Comparison of ENCODE assay signal across 8 cellular contexts in the genomic region with DNA sequence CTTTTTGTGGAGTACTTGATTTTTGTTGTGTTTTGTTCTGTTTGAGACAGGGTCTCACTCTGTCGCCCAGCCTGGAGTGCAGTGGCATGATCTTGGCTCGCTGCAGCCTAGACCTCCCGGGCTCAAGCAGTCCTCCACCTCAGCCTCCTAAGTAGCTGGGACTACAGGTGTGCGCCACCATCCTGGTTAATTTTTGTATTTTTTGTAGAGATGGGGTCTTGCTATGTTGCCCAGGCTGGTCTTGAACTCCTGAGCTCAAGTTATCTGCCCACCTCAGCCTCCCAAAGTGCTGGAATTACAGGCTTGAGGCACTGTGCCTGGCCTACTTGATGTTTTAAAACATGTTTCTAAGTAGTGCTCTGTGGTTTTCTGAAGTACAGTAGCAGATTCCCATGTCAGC. TPM values are rescaled to one million over a fixed set of nuclear protein-coding genes. Genes with fewer than 3 reads are reported as not detected.
DNase-seq lines count a peak whose midpoint lies in the region; ATAC-seq and TF ChIP-seq lines count a peak whose summit lies in the region.
"Not testable (repeated sequence)": the region's sequence is repeated elsewhere in the genome, so short reads cannot be mapped to it uniquely, and the experiment has no call there.

No MANE protein-coding gene starts in this region.

- not testable (repeated sequence) for TF ChIP-seq CTCF in C4-2B (conservative IDR thresholded peaks at IDR 0.05); PC-9 (conservative IDR thresholded peaks at IDR 0.05); WTC11 (IDR thresholded peaks at IDR 0.05); left lung (IDR thresholded peaks at IDR 0.05); neutrophil (IDR thresholded peaks at IDR 0.05)

- peaks cover 15% of the 10 kb centered on the region; the same call in 1 of the 2 replicates for H4K20me1 ChIP-seq in PC-9 (ENCODE audit: insufficient read depth)

- not testable (repeated sequence) for H2AFZ ChIP-seq in PC-9

- POLR2A ChIA-PET in PC-9 (lab: Charles Lee; ENCODE audit: unreplicated experiment); WTC11 (lab: Charles Lee); activated CD8-positive, alpha-beta T cell treated with anti-CD3 and anti-CD28 coated beads, Interleukin-2, amount 10 ng/mL, durations not matched to agents 7 days and 5 days (lab: Charles Lee): not testable (repeated sequence)

- H3K27me3 Mint-ChIP-seq in WTC11 (ENCODE audit: low read depth); activated CD8-positive, alpha-beta T cell treated with anti-CD3 and anti-CD28 coated beads, Interleukin-2, amount 10 ng/mL, durations not matched to agents 7 days and 5 days (ENCODE audit: low read depth); activated naive CD4-positive, alpha-beta T cell treated with anti-CD3 and anti-CD28 coated beads, Interleukin-2, amount 10 ng/mL, durations not matched to agents 7 days and 5 days; central memory CD8-positive, alpha-beta T cell: not testable (repeated sequence)

- H3K4me3 ChIP-seq in PC-9; left lung; neutrophil (ENCODE audit: low read depth in 1 of 2, low read length in 1 of 2): not testable (repeated sequence)

- CTCF ChIA-PET in PC-9 (lab: Charles Lee), result interaction anchor here (0.5 kb wide), 2 partner anchors 15 to 23 kb away, joined by 3 to 5 read pairs; no protein-coding TSS in a partner anchor
- CTCF ChIA-PET in WTC11 (lab: Charles Lee), result interaction anchor here (1.0 kb wide), 1 partner anchor 40 kb away, joined by 3 read pairs; no protein-coding TSS in a partner anchor
- CTCF ChIA-PET in activated CD8-positive, alpha-beta T cell treated with anti-CD3 and anti-CD28 coated beads, Interleukin-2, amount 10 ng/mL, durations not matched to agents 7 days and 5 days (lab: Charles Lee), result interaction anchor here (1.5 kb wide), 1 partner anchor 19 kb away, joined by 3 read pairs; no protein-coding TSS in a partner anchor
- CTCF ChIA-PET in activated naive CD4-positive, alpha-beta T cell treated with anti-CD3 and anti-CD28 coated beads, Interleukin-2, amount 10 ng/mL, durations not matched to agents 7 days and 5 days (lab: Charles Lee), result not testable (repeated sequence)

- H3K27me3 ChIP-seq in PC-9 (ENCODE audit: insufficient read depth, low read depth); left lung; neutrophil: not testable (repeated sequence)

- BruUV-seq in PC-9 (replicated peaks; lab: Mats Ljungman, UMichigan), result not testable (repeated sequence)

- not testable (repeated sequence) for ATAC-seq in WTC11; activated CD8-positive, alpha-beta T cell treated with anti-CD3 and anti-CD28 coated beads, Interleukin-2, amount 10 ng/mL, durations not matched to agents 7 days and 5 days; central memory CD8-positive, alpha-beta T cell (replicated peaks; ENCODE audit: extremely low read depth, poor library complexity, severe bottlenecking)
- ATAC-seq in left lung, result peak; percentile 61

- peaks cover 66% of the 10 kb centered on the region for H3K79me2 ChIP-seq in PC-9 (ENCODE audit: low read depth)

- not testable (repeated sequence) for H3K27ac Mint-ChIP-seq in WTC11
- H3K27ac Mint-ChIP-seq in activated CD8-positive, alpha-beta T cell treated with anti-CD3 and anti-CD28 coated beads, Interleukin-2, amount 10 ng/mL, durations not matched to agents 7 days and 5 days, result peak overlapping the region; percentile 8
- peak overlapping the region; percentile 20 for H3K27ac Mint-ChIP-seq in activated naive CD4-positive, alpha-beta T cell treated with anti-CD3 and anti-CD28 coated beads, Interleukin-2, amount 10 ng/mL, durations not matched to agents 7 days and 5 days
- H3K27ac Mint-ChIP-seq in central memory CD8-positive, alpha-beta T cell (ENCODE audit: low read depth), result peak overlapping the region; percentile 35

- H3K36me3 ChIP-seq in PC-9 (ENCODE audit: low read depth) (peaks cover 40% of the 10 kb centered on the region), left lung (peaks cover 0 to 57% of the 10 kb centered on the region in 2 donors), neutrophil (peaks cover 48% of the 10 kb centered on the region)

- peaks cover 45% of the 10 kb centered on the region for H3K36me3 Mint-ChIP-seq in WTC11
- H3K36me3 Mint-ChIP-seq in activated CD8-positive, alpha-beta T cell treated with anti-CD3 and anti-CD28 coated beads, Interleukin-2, amount 10 ng/mL, durations not matched to agents 7 days and 5 days (ENCODE audit: low read depth), result peaks cover 55% of the 10 kb centered on the region
- H3K36me3 Mint-ChIP-seq in activated naive CD4-positive, alpha-beta T cell treated with anti-CD3 and anti-CD28 coated beads, Interleukin-2, amount 10 ng/mL, durations not matched to agents 7 days and 5 days, result peaks cover 68% of the 10 kb centered on the region
- H3K36me3 Mint-ChIP-seq in central memory CD8-positive, alpha-beta T cell (ENCODE audit: insufficient read depth), result peaks cover 39% of the 10 kb centered on the region

- not testable (repeated sequence) for H3K4me2 ChIP-seq in PC-9

- DNase-seq in PC-9; WTC11 (ENCODE audit: low spot score); activated CD8-positive, alpha-beta T cell treated with anti-CD3 and anti-CD28 coated beads, Interleukin-2, amount 10 ng/mL, durations not matched to agents 7 days and 5 days; activated naive CD4-positive, alpha-beta T cell treated with anti-CD3 and anti-CD28 coated beads, Interleukin-2, amount 10 ng/mL, durations not matched to agents 7 days and 5 days; central memory CD8-positive, alpha-beta T cell (ENCODE audit: low spot score in 2 of 2); left lung: not testable (repeated sequence)

- H3K9me3 Mint-ChIP-seq in WTC11; activated CD8-positive, alpha-beta T cell treated with anti-CD3 and anti-CD28 coated beads, Interleukin-2, amount 10 ng/mL, durations not matched to agents 7 days and 5 days (ENCODE audit: insufficient read depth); activated naive CD4-positive, alpha-beta T cell treated with anti-CD3 and anti-CD28 coated beads, Interleukin-2, amount 10 ng/mL, durations not matched to agents 7 days and 5 days; central memory CD8-positive, alpha-beta T cell: not testable (repeated sequence)

- peak overlapping the region; percentile 38; the same call in 1 of the 2 replicates for H3K27ac ChIP-seq in C4-2B
- peak overlapping the region; percentile 55; the same call in 1 of the 2 replicates for H3K27ac ChIP-seq in PC-9
- H3K27ac ChIP-seq in left lung, result not testable (repeated sequence)
- peak overlapping the region; percentile 45 for H3K27ac ChIP-seq in neutrophil

- H3K4me1 Mint-ChIP-seq in WTC11, result not testable (repeated sequence)
- H3K4me1 Mint-ChIP-seq in activated CD8-positive, alpha-beta T cell treated with anti-CD3 and anti-CD28 coated beads, Interleukin-2, amount 10 ng/mL, durations not matched to agents 7 days and 5 days (ENCODE audit: low read depth), result peaks cover 29% of the 10 kb centered on the region
- H3K4me1 Mint-ChIP-seq in activated naive CD4-positive, alpha-beta T cell treated with anti-CD3 and anti-CD28 coated beads, Interleukin-2, amount 10 ng/mL, durations not matched to agents 7 days and 5 days, result peaks cover 66% of the 10 kb centered on the region
- H3K4me1 Mint-ChIP-seq in central memory CD8-positive, alpha-beta T cell, result peaks cover 45% of the 10 kb centered on the region

- H3K4me1 ChIP-seq in PC-9 (replicated peaks; ENCODE audit: insufficient read depth) (peaks cover 51% of the 10 kb centered on the region), neutrophil (ENCODE audit: control insufficient read depth in 1 of 2, insufficient read depth in 1 of 2, low read depth in 1 of 2, low read length in 1 of 2) (peaks cover 20 to 24% of the 10 kb centered on the region in 2 experiments)
- not testable (repeated sequence) for H3K4me1 ChIP-seq in left lung

- peaks cover 39% of the 10 kb centered on the region for H3F3A ChIP-seq in PC-9 (ENCODE audit: insufficient read depth, low read depth)

- not testable (repeated sequence) for H3K4me3 Mint-ChIP-seq in WTC11; activated CD8-positive, alpha-beta T cell treated with anti-CD3 and anti-CD28 coated beads, Interleukin-2, amount 10 ng/mL, durations not matched to agents 7 days and 5 days; activated naive CD4-positive, alpha-beta T cell treated with anti-CD3 and anti-CD28 coated beads, Interleukin-2, amount 10 ng/mL, durations not matched to agents 7 days and 5 days; central memory CD8-positive, alpha-beta T cell

- H3K9me3 ChIP-seq in PC-9 (ENCODE audit: insufficient read depth, low read depth); left lung; neutrophil: not testable (repeated sequence)

- intact Hi-C loops in PC-9 (cut with micrococcal nuclease; ENCODE audit: unreplicated experiment); left lung (cut with DNase I): not testable (repeated sequence)

- H3K9me2 ChIP-seq in PC-9 (ENCODE audit: insufficient read depth), result not testable (repeated sequence)

TF ChIP-seq in WTC11, 78 proteins besides CTCF, POLR2A, EP300 and RAD21:
- TF ChIP-seq ZNF121 (CRISPR knock-in tag; IDR thresholded peaks at IDR 0.05), result peak; percentile 82; the same call in 1 of the 2 replicates

RNA-seq across cellular contexts. Expression of gene FAF2, which starts 39.0 kb away (rescaled TPM):
- total RNA-seq in PC-9 (2021) (41.2 and 59.7 TPM in 2 replicates), WTC11 (2021) (31.9 to 32.9 TPM (median 32.1 TPM) in 3 replicates), left lung (10 to 100 TPM; 33.9 to 39.1 TPM)
- total RNA-seq in activated CD8-positive, alpha-beta T cell treated with anti-CD3 and anti-CD28 coated beads, Interleukin-2, amount 10 ng/mL, durations not matched to agents 7 days and 5 days, result 10 to 100 TPM; 31.3 to 31.4 TPM

RNA-seq across cellular contexts. Expression of gene RNF44, which starts 50.0 kb away (rescaled TPM):
- total RNA-seq in PC-9 (2021), result 87.4 and 94.2 TPM in 2 replicates
- 204 to 233 TPM (median 216 TPM) in 3 replicates for total RNA-seq in WTC11 (2021)
- total RNA-seq in activated CD8-positive, alpha-beta T cell treated with anti-CD3 and anti-CD28 coated beads, Interleukin-2, amount 10 ng/mL, durations not matched to agents 7 days and 5 days, result 10 to 100 TPM; 88.3 to 92.7 TPM
- 10 to 100 TPM; 37.6 to 42.2 TPM for total RNA-seq in left lung
